ENCODE assay signal across 10 cellular contexts in genomic region chr13:51959773-51960172, GRCh38. TPM values are rescaled to one million over a fixed set of nuclear protein-coding genes. Genes with fewer than 3 reads are reported as not detected.
A peak's percentile ranks its signal among the peaks of the same experiment; 100 is the strongest.
DNase-seq lines count a peak whose midpoint lies in the region; ATAC-seq and TF ChIP-seq lines count a peak whose summit lies in the region.
"Had no signal": no experiment of that assay in that cellular context is flagged by ENCODE, and none has a peak within 500 bp of the region (broad histone marks: within the 10 kb centered on the region; RNA-seq: fewer than 3 reads in every experiment).

No MANE protein-coding gene starts in this region.

- no peak overlapping the region for H3K4me3 ChIP-seq in hepatocyte
- H3K4me3 ChIP-seq in right atrium auricular region: no peak overlapping the region
- H3K4me3 ChIP-seq: adrenal gland had no signal

- H4K20me1 ChIP-seq in hepatocyte (ENCODE audit: insufficient read depth, poor library complexity, severe bottlenecking): no peaks in the 10 kb centered on the region

- no peak overlapping the region for H2AFZ ChIP-seq in hepatocyte

- H3K27ac ChIP-seq in hepatocyte: peak overlapping the region; percentile 74
- H3K27ac ChIP-seq in right atrium auricular region: no peak overlapping the region
- H3K27ac ChIP-seq: adrenal gland had no signal

- DNase-seq in hepatocyte (ENCODE audit: low spot score) (peak; percentile 30), NCI-H128 (lab: John Stamatoyannopoulos, UW; ENCODE audit: unreplicated experiment) (no peak), right atrium auricular region (ENCODE audit: low spot score) (no peak), NK-92 (lab: John Stamatoyannopoulos, UW; ENCODE audit: unreplicated experiment) (no peak), NCI-H510A (lab: John Stamatoyannopoulos, UW) (no peak)
- DNase-seq: adrenal gland; naive thymus-derived CD8-positive, alpha-beta T cell had no signal

- peak overlapping the region; percentile 5 for H3K4me2 ChIP-seq in hepatocyte

- no peaks in the 10 kb centered on the region for H3K79me2 ChIP-seq in hepatocyte

- H3K4me1 ChIP-seq in hepatocyte (ENCODE audit: insufficient read depth) (peaks cover 13% of the 10 kb centered on the region), right atrium auricular region (peaks cover 0 to 8% of the 10 kb centered on the region in 2 donors)
- H3K4me1 ChIP-seq: adrenal gland had no signal

- peak; percentile 85 for ATAC-seq in GM18868 (IDR thresholded peaks at IDR 0.05; ENCODE audit: unreplicated experiment)
- peak; percentile 86 for ATAC-seq in GM21619 (IDR thresholded peaks at IDR 0.05; ENCODE audit: unreplicated experiment)
- ATAC-seq in HG03442 (IDR thresholded peaks at IDR 0.05; ENCODE audit: unreplicated experiment): peak; percentile 69
- ATAC-seq: naive thymus-derived CD8-positive, alpha-beta T cell had no signal

- H3K9me3 ChIP-seq in hepatocyte (ENCODE audit: low read depth) (no peaks in the 10 kb centered on the region), right atrium auricular region (no peaks in the 10 kb centered on the region)
- H3K9me3 ChIP-seq: adrenal gland had no signal

- no peak for TF ChIP-seq CTCF in hepatocyte (IDR thresholded peaks at IDR 0.05; ENCODE audit: poor library complexity)
- TF ChIP-seq CTCF in right atrium auricular region (IDR thresholded peaks at IDR 0.05): no peak

- 88% methylated on average over 3 of the region's 3 CpGs for WGBS in hepatocyte (ENCODE audit: low lambda C conversion rate, missing lambda C conversion rate)

- H3K36me3 ChIP-seq in hepatocyte (replicated peaks; ENCODE audit: insufficient read depth, low read depth) (no peaks in the 10 kb centered on the region), right atrium auricular region (no peaks in the 10 kb centered on the region)
- H3K36me3 ChIP-seq: adrenal gland had no signal

- H3K9me2 ChIP-seq in hepatocyte (replicated peaks; ENCODE audit: insufficient read depth): no peaks in the 10 kb centered on the region

- H3K27me3 ChIP-seq in hepatocyte (no peaks in the 10 kb centered on the region), right atrium auricular region (no peaks in the 10 kb centered on the region)
- H3K27me3 ChIP-seq: adrenal gland had no signal

RNA-seq across cellular contexts. Expression of gene ATP7B, which starts 51.5 kb away (rescaled TPM):
- total RNA-seq in hepatocyte (51.2 and 70.0 TPM in 2 replicates), right atrium auricular region (1 to 10 TPM; 4.3 to 6.5 TPM)
- 47.3 and 56.8 TPM in 2 replicates for polyA plus RNA-seq in hepatocyte

RNA-seq across cellular contexts. Expression of gene ALG11, which starts 52.4 kb away (rescaled TPM):
- total RNA-seq in hepatocyte (50.0 and 54.1 TPM in 2 replicates), right atrium auricular region (10 to 100 TPM; 10.5 to 19.2 TPM)
- polyA plus RNA-seq in hepatocyte: 26.0 and 33.9 TPM in 2 replicates
